ENCODE assay signal across 25 cellular contexts in genomic region chr3:184639351-184639750, GRCh38.
DNase-seq lines count a peak whose midpoint lies in the region; ATAC-seq, FAIRE-seq and TF ChIP-seq lines count a peak whose summit lies in the region.
"Had no signal": no experiment of that assay in that cellular context is flagged by ENCODE, and none has a peak within 500 bp of the region (broad histone marks: within the 10 kb centered on the region; RNA-seq: fewer than 3 reads in every experiment).

No MANE protein-coding gene starts in this region.

- no peak overlapping the region for H3K14ac ChIP-seq in neuronal stem cell (ENCODE audit: low read length)

- peaks cover 23 to 29% of the 10 kb centered on the region in 2 donors for H3K4me1 ChIP-seq in neuronal stem cell (ENCODE audit: control insufficient read depth in 2 of 2, insufficient read depth in 1 of 2, low read depth in 1 of 2, low read length in 2 of 2)
- H3K4me1 ChIP-seq: gastrocnemius medialis, psoas muscle had no signal

- H3K18ac ChIP-seq in neuronal stem cell (ENCODE audit: low read length): no peak overlapping the region

- H2AK5ac ChIP-seq in neuronal stem cell (ENCODE audit: low read depth, low read length): no peak overlapping the region

- no peak for ATAC-seq in HG03025 (IDR thresholded peaks at IDR 0.05; ENCODE audit: low FRiP score, unreplicated experiment)
- ATAC-seq in HG03378 (IDR thresholded peaks at IDR 0.05; ENCODE audit: unreplicated experiment): no peak
- ATAC-seq: activated CD4-positive, alpha-beta T cell treated with anti-CD3 and anti-CD28 coated beads for 36 hours; gastrocnemius medialis; left lobe of liver; psoas muscle; stimulated activated naive CD8-positive, alpha-beta T cell treated with anti-CD3 and anti-CD28 coated beads, Interleukin-15, Interleukin-2, amounts not matched to agents 100 U/mL and 50 U/mL, for 24 hours had no signal

- no peak overlapping the region for H4K91ac ChIP-seq in neuronal stem cell (ENCODE audit: low read depth, low read length, poor library complexity)

- no peak overlapping the region for H2BK15ac ChIP-seq in neuronal stem cell (ENCODE audit: low read length)

- H3K36me3 ChIP-seq in neuronal stem cell (replicated peaks in 1 of 2; ENCODE audit: control insufficient read depth in 2 of 2, insufficient read depth in 2 of 2, low read length in 2 of 2): no peaks in the 10 kb centered on the region
- H3K36me3 ChIP-seq: gastrocnemius medialis, MG63, thoracic aorta had no signal

- DNase-seq in DMS53 (lab: John Stamatoyannopoulos, UW): peak; percentile 60
- peak; percentile 54 for DNase-seq in SHP77 treated with DMSO at 0.1 percent for 48 hours (lab: John Stamatoyannopoulos, UW)
- no peak for DNase-seq in neuronal stem cell (ENCODE audit: low spot score)
- no peak for DNase-seq in RCC 7860 (ENCODE audit: low spot score)
- DNase-seq in HPDE6-E6E7 (ENCODE audit: extremely low spot score): no peak
- DNase-seq: activated CD4-positive, alpha-beta T cell treated with anti-CD3 and anti-CD28 coated beads for 36 hours; activated gamma-delta T cell treated with Interleukin-2 at 50 U/mL for 16 hours; activated T-cell treated with anti-CD3 and anti-CD28 coated beads, Interleukin-2, amount 50 U/mL, for 24 hours; CD4-positive, alpha-beta T cell; dermis blood vessel endothelial cell; DMS 273 treated with DMSO at 0.1 percent for 48 hours; gastrocnemius medialis; MG63; NCI-H146; NCI-H774; nucleus accumbens; stimulated activated naive CD8-positive, alpha-beta T cell treated with anti-CD3 and anti-CD28 coated beads, Interleukin-15, Interleukin-2, amounts not matched to agents 100 U/mL and 50 U/mL, for 24 hours had no signal

- H3K23ac ChIP-seq in neuronal stem cell (ENCODE audit: low read depth, low read length, poor library complexity): no peak overlapping the region

- no peak overlapping the region for H2AFZ ChIP-seq in neuronal stem cell (ENCODE audit: low read length)

- H3K4ac ChIP-seq in neuronal stem cell (ENCODE audit: low read length): no peak overlapping the region

- H3K4me3 ChIP-seq in neuronal stem cell (ENCODE audit: low read length in 2 of 2): no peak overlapping the region
- H3K4me3 ChIP-seq: gastrocnemius medialis, MG63, psoas muscle, thoracic aorta had no signal

- no peak for FAIRE-seq in RCC 7860 (lab: Jason Lieb, UNC)
- FAIRE-seq: G401.6, H54 had no signal

- no peaks in the 10 kb centered on the region for H3K27me3 ChIP-seq in neuronal stem cell (ENCODE audit: control insufficient read depth in 3 of 3, insufficient read depth in 3 of 3, low read depth in 1 of 3, low read length in 3 of 3)
- H3K27me3 ChIP-seq: gastrocnemius medialis, MG63 had no signal

- no peak overlapping the region for H2BK5ac ChIP-seq in neuronal stem cell (ENCODE audit: low read length)

- TF ChIP-seq RAD21 in Ishikawa (IDR thresholded peaks at IDR 0.05; ENCODE audit: low read depth): peak; percentile 12; the same call in 1 of the 2 replicates

- no peaks in the 10 kb centered on the region for H3K79me1 ChIP-seq in neuronal stem cell (ENCODE audit: low read depth, low read length)

- H2BK12ac ChIP-seq in neuronal stem cell (ENCODE audit: low read length): peak overlapping the region; percentile 63

- no peaks in the 10 kb centered on the region for H3K9me3 ChIP-seq in neuronal stem cell (replicated peaks in 1 of 2; ENCODE audit: control insufficient read depth in 2 of 2, insufficient read depth in 1 of 2, low read depth in 1 of 2, low read length in 2 of 2)
- H3K9me3 ChIP-seq: gastrocnemius medialis, MG63, psoas muscle, thoracic aorta had no signal

- WGBS in neuronal stem cell (ENCODE audit: extremely low coverage in 2 of 2, insufficient read length in 2 of 2, insufficient replicate concordance in 1 of 2), 2 donors: no CpG with 5 or more reads among the region's 6 CpGs

- no peak overlapping the region for H3K4me2 ChIP-seq in neuronal stem cell (ENCODE audit: insufficient read depth, low read length, poor library complexity, severe bottlenecking)

- H2BK120ac ChIP-seq in neuronal stem cell (ENCODE audit: low read depth, low read length): no peak overlapping the region

- no peak for TF ChIP-seq EP300 in Ishikawa (IDR thresholded peaks at IDR 0.05; ENCODE audit: borderline replicate concordance)

- no peak overlapping the region for H3K27ac ChIP-seq in neuronal stem cell (replicated peaks; ENCODE audit: low read length)
- H3K27ac ChIP-seq: gastrocnemius medialis, psoas muscle, thoracic aorta had no signal

- H3K9ac ChIP-seq in neuronal stem cell (ENCODE audit: low read depth, low read length, poor library complexity): no peak overlapping the region

- no peak overlapping the region for H4K8ac ChIP-seq in neuronal stem cell (ENCODE audit: low read depth, low read length)

TF ChIP-seq in Ishikawa, 13 proteins besides CTCF, POLR2A, EP300 and RAD21:
- TF ChIP-seq, protein P1, sequence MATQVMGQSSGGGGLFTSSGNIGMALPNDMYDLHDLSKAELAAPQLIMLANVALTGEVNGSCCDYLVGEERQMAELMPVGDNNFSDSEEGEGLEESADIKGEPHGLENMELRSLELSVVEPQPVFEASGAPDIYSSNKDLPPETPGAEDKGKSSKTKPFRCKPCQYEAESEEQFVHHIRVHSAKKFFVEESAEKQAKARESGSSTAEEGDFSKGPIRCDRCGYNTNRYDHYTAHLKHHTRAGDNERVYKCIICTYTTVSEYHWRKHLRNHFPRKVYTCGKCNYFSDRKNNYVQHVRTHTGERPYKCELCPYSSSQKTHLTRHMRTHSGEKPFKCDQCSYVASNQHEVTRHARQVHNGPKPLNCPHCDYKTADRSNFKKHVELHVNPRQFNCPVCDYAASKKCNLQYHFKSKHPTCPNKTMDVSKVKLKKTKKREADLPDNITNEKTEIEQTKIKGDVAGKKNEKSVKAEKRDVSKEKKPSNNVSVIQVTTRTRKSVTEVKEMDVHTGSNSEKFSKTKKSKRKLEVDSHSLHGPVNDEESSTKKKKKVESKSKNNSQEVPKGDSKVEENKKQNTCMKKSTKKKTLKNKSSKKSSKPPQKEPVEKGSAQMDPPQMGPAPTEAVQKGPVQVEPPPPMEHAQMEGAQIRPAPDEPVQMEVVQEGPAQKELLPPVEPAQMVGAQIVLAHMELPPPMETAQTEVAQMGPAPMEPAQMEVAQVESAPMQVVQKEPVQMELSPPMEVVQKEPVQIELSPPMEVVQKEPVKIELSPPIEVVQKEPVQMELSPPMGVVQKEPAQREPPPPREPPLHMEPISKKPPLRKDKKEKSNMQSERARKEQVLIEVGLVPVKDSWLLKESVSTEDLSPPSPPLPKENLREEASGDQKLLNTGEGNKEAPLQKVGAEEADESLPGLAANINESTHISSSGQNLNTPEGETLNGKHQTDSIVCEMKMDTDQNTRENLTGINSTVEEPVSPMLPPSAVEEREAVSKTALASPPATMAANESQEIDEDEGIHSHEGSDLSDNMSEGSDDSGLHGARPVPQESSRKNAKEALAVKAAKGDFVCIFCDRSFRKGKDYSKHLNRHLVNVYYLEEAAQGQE (IDR thresholded peaks at IDR 0.05; ENCODE audit: low read depth): no peak
- TF ChIP-seq NFIC (IDR thresholded peaks at IDR 0.05) (no peak), CREB1 (IDR thresholded peaks at IDR 0.05; ENCODE audit: low read depth) (no peak), ZBTB7A (IDR thresholded peaks at IDR 0.05; ENCODE audit: low read depth) (no peak), TAF1 (IDR thresholded peaks at IDR 0.05; ENCODE audit: low read depth) (no peak), EGR1 (IDR thresholded peaks at IDR 0.05) (no peak), FOXM1 (IDR thresholded peaks at IDR 0.05; ENCODE audit: borderline replicate concordance, low read depth) (no peak), TEAD4 (IDR thresholded peaks at IDR 0.05) (no peak), CEBPB (IDR thresholded peaks at IDR 0.05) (no peak), TCF12 (IDR thresholded peaks at IDR 0.05; ENCODE audit: low read depth) (no peak), YY1 (IDR thresholded peaks at IDR 0.05; ENCODE audit: low read depth) (no peak)
- TF ChIP-seq, protein P2, sequence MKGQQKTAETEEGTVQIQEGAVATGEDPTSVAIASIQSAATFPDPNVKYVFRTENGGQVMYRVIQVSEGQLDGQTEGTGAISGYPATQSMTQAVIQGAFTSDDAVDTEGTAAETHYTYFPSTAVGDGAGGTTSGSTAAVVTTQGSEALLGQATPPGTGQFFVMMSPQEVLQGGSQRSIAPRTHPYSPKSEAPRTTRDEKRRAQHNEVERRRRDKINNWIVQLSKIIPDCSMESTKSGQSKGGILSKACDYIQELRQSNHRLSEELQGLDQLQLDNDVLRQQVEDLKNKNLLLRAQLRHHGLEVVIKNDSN (IDR thresholded peaks at IDR 0.05): no peak
- TF ChIP-seq, protein P3, sequence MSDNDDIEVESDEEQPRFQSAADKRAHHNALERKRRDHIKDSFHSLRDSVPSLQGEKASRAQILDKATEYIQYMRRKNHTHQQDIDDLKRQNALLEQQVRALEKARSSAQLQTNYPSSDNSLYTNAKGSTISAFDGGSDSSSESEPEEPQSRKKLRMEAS (IDR thresholded peaks at IDR 0.05): no peak

Comparison
In these comparisons a context has a peak if more than half of its experiments do, and no peak if none do; other contexts are left out.
1. DNase-seq: peak in DMS53 (single experiment) and SHP77 treated with DMSO at 0.1 percent for 48 hours (single experiment); none in neuronal stem cell (single experiment), RCC 7860 (single experiment) and HPDE6-E6E7 (single experiment).